ENCODE assay signal across 19 cellular contexts in the genomic region with DNA sequence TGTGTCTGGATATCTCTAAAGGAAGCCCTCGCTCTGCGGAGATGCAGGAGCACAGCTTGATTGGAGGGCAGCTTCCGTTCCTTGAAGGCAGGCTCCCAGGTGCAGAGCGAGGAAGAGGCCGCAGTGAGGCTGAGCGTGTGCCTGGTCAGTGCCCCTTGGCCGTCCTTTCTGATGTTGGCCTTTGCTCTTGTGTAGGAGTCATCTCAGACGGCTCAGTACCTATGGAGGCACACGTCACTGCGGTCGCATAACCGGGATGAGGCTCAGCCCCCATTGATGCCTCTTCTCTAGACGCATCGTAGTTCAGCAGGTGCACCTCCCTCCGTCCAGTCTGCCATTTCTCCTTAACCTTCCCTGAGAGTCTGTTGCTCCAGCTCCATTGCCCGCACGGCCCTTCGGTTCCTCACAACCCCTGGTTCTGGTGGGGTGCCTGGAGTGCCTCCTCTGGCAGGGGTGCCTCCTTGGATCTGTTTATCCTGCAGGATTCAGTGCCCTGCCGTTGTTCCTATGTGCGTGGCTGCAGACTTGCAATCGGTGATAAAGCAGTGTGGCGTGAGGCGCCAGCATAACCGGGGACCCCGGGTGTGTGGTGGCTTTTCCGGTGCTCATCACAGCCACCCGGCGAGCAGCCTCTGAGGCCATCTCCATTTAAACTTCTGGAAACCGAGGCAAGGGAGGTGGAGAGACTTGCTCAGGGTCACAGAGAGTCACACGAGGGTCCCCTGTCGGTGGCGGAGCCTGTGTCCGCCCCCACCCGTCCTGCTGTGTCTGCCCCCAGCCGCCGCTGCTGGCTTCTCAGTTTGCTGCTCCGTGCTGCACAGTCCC.
"Had no signal": no experiment of that assay in that cellular context is flagged by ENCODE, and none has a peak within 500 bp of the region (broad histone marks: within the 10 kb centered on the region; RNA-seq: fewer than 3 reads in every experiment).

No MANE protein-coding gene starts in this region.

- H3K27me3 Mint-ChIP-seq: activated CD4-positive, alpha-beta T cell treated with anti-CD3 and anti-CD28 coated beads for 36 hours; activated naive CD8-positive, alpha-beta T cell; central memory CD8-positive, alpha-beta T cell; naive B cell; stimulated activated memory B cell treated with anti-CD40 and anti-IgM and Interleukin-4, amounts not matched to agents 10 μg/mL and 1 μg/mL and 100 μg/mL, for 72 hours had no signal

- H3K27me3 ChIP-seq: body of pancreas, foreskin keratinocyte, thyroid gland, uterus had no signal

- H3K4me3 ChIP-seq: body of pancreas, thyroid gland, uterus had no signal

- ATAC-seq: activated CD4-positive, alpha-beta T cell treated with anti-CD3 and anti-CD28 coated beads for 36 hours; body of pancreas; foreskin keratinocyte; stimulated activated memory B cell treated with anti-CD40 and anti-IgM and Interleukin-4, amounts not matched to agents 10 μg/mL and 1 μg/mL and 100 μg/mL, for 72 hours had no signal

- H3K9me3 ChIP-seq: body of pancreas, thyroid gland had no signal

- H3K4me1 Mint-ChIP-seq: central memory CD8-positive, alpha-beta T cell; immature natural killer cell; naive B cell; stimulated activated memory B cell treated with anti-CD40 and anti-IgM and Interleukin-4, amounts not matched to agents 10 μg/mL and 1 μg/mL and 100 μg/mL, for 72 hours had no signal

- H3K27ac Mint-ChIP-seq: activated CD4-positive, alpha-beta T cell treated with anti-CD3 and anti-CD28 coated beads for 36 hours; activated naive CD8-positive, alpha-beta T cell; immature natural killer cell; stimulated activated memory B cell treated with anti-CD40 and anti-IgM and Interleukin-4, amounts not matched to agents 10 μg/mL and 1 μg/mL and 100 μg/mL, for 72 hours had no signal

- H3K4me1 ChIP-seq: body of pancreas, foreskin keratinocyte, thyroid gland, uterus had no signal

- DNase-seq: activated CD4-positive, alpha-beta T cell treated with anti-CD3 and anti-CD28 coated beads for 36 hours; amniotic stem cell; cortex of kidney; effector CD8-positive, alpha-beta T cell; foreskin keratinocyte; immature natural killer cell; left cardiac atrium; naive B cell; nucleus accumbens; retina; stimulated activated CD4-positive, alpha-beta T cell treated with anti-CD3 and anti-CD28 coated beads, Interleukin-2, amount 100 ng/mL, for 48 hours; SW 1271; T1000; thyroid gland had no signal

- H3K27ac ChIP-seq: body of pancreas, foreskin keratinocyte, thyroid gland, uterus had no signal

- H3K36me3 ChIP-seq: thyroid gland, uterus had no signal

- H3K4me3 Mint-ChIP-seq: activated CD4-positive, alpha-beta T cell treated with anti-CD3 and anti-CD28 coated beads for 36 hours; activated naive CD8-positive, alpha-beta T cell; central memory CD8-positive, alpha-beta T cell; immature natural killer cell; naive B cell; stimulated activated memory B cell treated with anti-CD40 and anti-IgM and Interleukin-4, amounts not matched to agents 10 μg/mL and 1 μg/mL and 100 μg/mL, for 72 hours had no signal
